30 cellular contexts compared by ENCODE assay signal in the genomic region with DNA sequence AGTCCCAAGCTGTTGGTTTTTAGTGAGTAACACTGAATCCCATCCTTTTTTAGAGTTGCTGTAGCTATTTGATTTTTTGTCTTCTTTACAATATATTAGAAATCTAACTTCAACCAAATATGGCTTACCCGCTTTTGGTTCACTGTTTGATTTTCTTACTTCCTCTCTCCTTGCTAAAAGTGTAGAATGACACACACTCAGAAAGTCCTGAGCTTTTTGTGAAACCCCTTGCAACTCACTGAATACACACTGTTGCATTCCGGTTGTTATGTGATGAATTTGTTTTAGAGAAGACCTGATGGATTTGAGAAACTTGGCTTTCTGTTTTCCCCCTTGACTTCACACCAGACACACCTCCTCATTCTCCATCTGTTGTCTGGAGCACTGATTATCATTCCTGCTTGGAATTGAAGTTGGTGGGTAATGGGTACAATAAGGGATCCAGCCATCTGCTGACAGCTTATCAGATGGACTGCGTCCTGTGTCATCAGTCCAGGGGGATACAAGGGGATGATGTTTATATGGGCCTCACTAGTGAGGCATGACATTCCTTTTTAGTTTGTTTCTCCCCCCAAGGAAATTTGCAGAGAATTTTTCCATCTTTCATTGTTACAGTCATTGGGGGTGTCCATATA. TPM values are rescaled to one million over a fixed set of nuclear protein-coding genes. Genes with fewer than 3 reads are reported as not detected.
DNase-seq lines count a peak whose midpoint lies in the region; ATAC-seq, FAIRE-seq and TF ChIP-seq lines count a peak whose summit lies in the region.
"Had no signal": no experiment of that assay in that cellular context is flagged by ENCODE, and none has a peak within 500 bp of the region (broad histone marks: within the 10 kb centered on the region; RNA-seq: fewer than 3 reads in every experiment).

No MANE protein-coding gene starts in this region.

- no peak overlapping the region for H3K4me3 ChIP-seq in smooth muscle cell
- no peak overlapping the region for H3K4me3 ChIP-seq in CD8-positive, alpha-beta T cell (ENCODE audit: low read depth, low read length)
- H3K4me3 ChIP-seq: cardiac muscle cell, coronary artery, sigmoid colon, SJCRH30, tibial artery had no signal

- H3K4me1 Mint-ChIP-seq in CD8-positive, alpha-beta T cell (ENCODE audit: low read depth), result peaks cover 56% of the 10 kb centered on the region

- TF ChIP-seq CTCF in D721Med (IDR thresholded peaks at IDR 0.05; ENCODE audit: insufficient read depth, missing control alignments), result no peak
- no peak for TF ChIP-seq CTCF in smooth muscle cell (IDR thresholded peaks at IDR 0.05; ENCODE audit: borderline replicate concordance, insufficient read depth, poor library complexity, severe bottlenecking)
- no peak for TF ChIP-seq CTCF in CD8-positive, alpha-beta T cell (IDR thresholded peaks at IDR 0.05)

- no peaks in the 10 kb centered on the region for H3K9me3 Mint-ChIP-seq in CD8-positive, alpha-beta T cell
- H3K9me3 Mint-ChIP-seq: activated CD4-positive, alpha-beta T cell treated with anti-CD3 and anti-CD28 coated beads, Interleukin-2, amount 10 ng/mL, durations not matched to agents 7 days and 5 days; activated T-cell treated with anti-CD3 and anti-CD28 coated beads, Interleukin-2, amount 50 U/mL, for 72 hours; CD4-positive, alpha-beta T cell; immature natural killer cell; natural killer cell treated with Interleukin-12 subunit alpha and Interleukin-12 subunit beta and Interleukin-15 and Interleukin-18, amount 100 ng/mL, for 72 hours; T-cell had no signal

- CTCF ChIA-PET in CD8-positive, alpha-beta T cell (lab: Charles Lee), result no interaction called here

- H3K4me3 Mint-ChIP-seq in CD8-positive, alpha-beta T cell, result no peak overlapping the region
- H3K4me3 Mint-ChIP-seq: activated CD4-positive, alpha-beta T cell treated with anti-CD3 and anti-CD28 coated beads, Interleukin-2, amount 10 ng/mL, durations not matched to agents 7 days and 5 days; activated T-cell treated with anti-CD3 and anti-CD28 coated beads, Interleukin-2, amount 50 U/mL, for 72 hours; CD4-positive, alpha-beta T cell; immature natural killer cell; T-cell had no signal

- no peaks in the 10 kb centered on the region for H3K27me3 ChIP-seq in smooth muscle cell (ENCODE audit: low read depth)
- H3K27me3 ChIP-seq in CD8-positive, alpha-beta T cell (ENCODE audit: insufficient read depth, low read length), result no peaks in the 10 kb centered on the region
- H3K27me3 ChIP-seq: cardiac muscle cell, SJCRH30, tibial artery had no signal

- H3K4me2 ChIP-seq in smooth muscle cell, result no peak overlapping the region

- no peak overlapping the region for H2AFZ ChIP-seq in smooth muscle cell (ENCODE audit: low read depth)

- DNase-seq in D721Med (ENCODE audit: insufficient read length, low spot score) (no peak), SK-N-DZ (ENCODE audit: low spot score) (peak; percentile 58), smooth muscle cell (lab: John Stamatoyannopoulos, UW; ENCODE audit: unreplicated experiment) (no peak), NCI-H146 (lab: John Stamatoyannopoulos, UW) (no peak)
- DNase-seq in CD8-positive, alpha-beta T cell, result no peak
- DNase-seq: activated CD4-positive, alpha-beta T cell treated with anti-CD3 and anti-CD28 coated beads, Interleukin-2, amount 10 ng/mL, durations not matched to agents 7 days and 5 days; activated T-cell treated with anti-CD3 and anti-CD28 coated beads, Interleukin-2, amount 50 U/mL, for 72 hours; AML-193; CD4-positive, alpha-beta T cell; effector CD8-positive, alpha-beta T cell; EL; HCEC 1CT; immature natural killer cell; left cardiac atrium; NCI-H1048; NCI-H1694 treated with DMSO at 0.1 percent for 48 hours; NCI-H526; sigmoid colon; stimulated activated CD4-positive, alpha-beta T cell treated with anti-CD3 and anti-CD28 coated beads, Interleukin-4, amount 100 ng/mL, for 24 hours; T-cell; tibial artery had no signal

- POLR2A ChIA-PET in CD8-positive, alpha-beta T cell (lab: Charles Lee), result no interaction called here

- peak; percentile 59 for ATAC-seq in GM18519 (IDR thresholded peaks at IDR 0.05; ENCODE audit: low FRiP score, unreplicated experiment)
- peak; percentile 58 for ATAC-seq in HG02870 (IDR thresholded peaks at IDR 0.05; ENCODE audit: unreplicated experiment)
- ATAC-seq in CD8-positive, alpha-beta T cell, result no peak
- ATAC-seq in GM18861 (IDR thresholded peaks at IDR 0.05; ENCODE audit: unreplicated experiment), result no peak
- ATAC-seq: activated T-cell treated with anti-CD3 and anti-CD28 coated beads, Interleukin-2, amount 50 U/mL, for 72 hours; left cardiac atrium; natural killer cell treated with Interleukin-12 subunit alpha and Interleukin-12 subunit beta and Interleukin-15 and Interleukin-18, amount 100 ng/mL, for 72 hours; T-cell had no signal

- H3K27me3 Mint-ChIP-seq in CD8-positive, alpha-beta T cell (ENCODE audit: low read depth), result no peaks in the 10 kb centered on the region
- H3K27me3 Mint-ChIP-seq: activated CD4-positive, alpha-beta T cell treated with anti-CD3 and anti-CD28 coated beads, Interleukin-2, amount 10 ng/mL, durations not matched to agents 7 days and 5 days; CD4-positive, alpha-beta T cell; T-cell had no signal

- no peaks in the 10 kb centered on the region for H3K9me3 ChIP-seq in smooth muscle cell (replicated peaks; ENCODE audit: low read depth)
- no peaks in the 10 kb centered on the region for H3K9me3 ChIP-seq in CD8-positive, alpha-beta T cell (ENCODE audit: low read length)
- H3K9me3 ChIP-seq: sigmoid colon, SJCRH30, tibial artery had no signal

- H3K4me1 ChIP-seq in smooth muscle cell (ENCODE audit: low read depth), result no peaks in the 10 kb centered on the region
- peaks cover 4% of the 10 kb centered on the region for H3K4me1 ChIP-seq in CD8-positive, alpha-beta T cell (ENCODE audit: insufficient read depth, low read length)
- H3K4me1 ChIP-seq: SJCRH30 had no signal

- no peaks in the 10 kb centered on the region for H3K36me3 ChIP-seq in smooth muscle cell (ENCODE audit: low read depth)
- H3K36me3 ChIP-seq in CD8-positive, alpha-beta T cell (ENCODE audit: insufficient read depth, low read length), result no peaks in the 10 kb centered on the region
- H3K36me3 ChIP-seq: cardiac muscle cell, sigmoid colon, tibial artery had no signal

- no peaks in the 10 kb centered on the region for H3K79me2 ChIP-seq in smooth muscle cell (ENCODE audit: low read depth)

- no peak overlapping the region for H3K27ac ChIP-seq in smooth muscle cell (ENCODE audit: low read depth)
- H3K27ac ChIP-seq in CD8-positive, alpha-beta T cell (ENCODE audit: low read depth, low read length), result no peak overlapping the region
- H3K27ac ChIP-seq: cardiac muscle cell, coronary artery, epithelial cell of prostate, sigmoid colon, SJCRH30, tibial artery had no signal

- no peaks in the 10 kb centered on the region for H4K20me1 ChIP-seq in smooth muscle cell (ENCODE audit: low read depth)

- peaks cover 32% of the 10 kb centered on the region for H3K36me3 Mint-ChIP-seq in CD8-positive, alpha-beta T cell

- intact Hi-C loops in CD8-positive, alpha-beta T cell (cut with DNase I, micrococcal nuclease), result loop anchor here in 1 of 2 experiments (10.0 kb wide), 1 partner anchor 1677 kb away; a partner anchor contains a TSS

- H3K9ac ChIP-seq in smooth muscle cell (ENCODE audit: low read depth), result no peak overlapping the region

- peak; percentile 38 for FAIRE-seq in D721Med (lab: Jason Lieb, UNC)
- FAIRE-seq: RCC 7860 had no signal

- 78% methylated on average over 3 of the region's 3 CpGs for WGBS in smooth muscle cell (ENCODE audit: low lambda C conversion rate)

- H3F3A ChIP-seq in smooth muscle cell (ENCODE audit: low read depth), result no peaks in the 10 kb centered on the region

- H3K27ac Mint-ChIP-seq in CD8-positive, alpha-beta T cell, result no peak overlapping the region
- H3K27ac Mint-ChIP-seq: activated CD4-positive, alpha-beta T cell treated with anti-CD3 and anti-CD28 coated beads, Interleukin-2, amount 10 ng/mL, durations not matched to agents 7 days and 5 days; activated T-cell treated with anti-CD3 and anti-CD28 coated beads, Interleukin-2, amount 50 U/mL, for 72 hours; CD4-positive, alpha-beta T cell; immature natural killer cell; T-cell had no signal

RNA-seq across cellular contexts. Expression of a gene that starts 5.2 kb away (rescaled TPM):
- polyA plus RNA-seq in SK-N-DZ (2014; cell fraction: cytosol; rRNA removed), result 23.0 and 23.9 TPM in 2 replicates
- 12.8 and 34.5 TPM in 2 replicates for polyA plus RNA-seq in SK-N-DZ (2014; cell fraction: nucleus; rRNA removed)
- 8.9 and 10.6 TPM in 2 replicates for total RNA-seq in smooth muscle cell
- 1.5 and 2.5 TPM in 2 replicates for polyA plus RNA-seq in smooth muscle cell
- total RNA-seq in CD8-positive, alpha-beta T cell, result 1 to 10 TPM; 7.4 to 9.0 TPM

Comparison
In these comparisons a context has a peak if more than half of its experiments do, and no peak if none do; other contexts are left out.
1. ATAC-seq: peak in GM18519 (single experiment) and HG02870 (single experiment); none in CD8-positive, alpha-beta T cell (single experiment) and GM18861 (single experiment).